Comparison of ENCODE assay signal across 26 cellular contexts in genomic region chr4:3571921-3572320, GRCh38.
"Had no signal": no experiment of that assay in that cellular context is flagged by ENCODE, and none has a peak within 500 bp of the region (broad histone marks: within the 10 kb centered on the region; RNA-seq: fewer than 3 reads in every experiment).

No MANE protein-coding gene starts in this region.

- H3K9me3 Mint-ChIP-seq: activated CD4-positive, alpha-beta memory T cell treated with anti-CD3 and anti-CD28 coated beads, Interleukin-2, amount 10 ng/mL, durations not matched to agents 7 days and 5 days; activated CD4-positive, alpha-beta T cell treated with anti-CD3 and anti-CD28 coated beads, Interleukin-2, amount 10 ng/mL, durations not matched to agents 7 days and 5 days; activated naive CD4-positive, alpha-beta T cell treated with anti-CD3 and anti-CD28 coated beads, Interleukin-2, amount 10 ng/mL, durations not matched to agents 7 days and 5 days; activated naive CD4-positive, alpha-beta T cell treated with anti-CD3 and anti-CD28 coated beads, Interleukin-2, amount 50 U/mL, for 72 hours; activated naive CD8-positive, alpha-beta T cell treated with anti-CD3 and anti-CD28 coated beads, Interleukin-2, amount 10 ng/mL, durations not matched to agents 7 days and 5 days; activated T-cell treated with anti-CD3 and anti-CD28 coated beads, Interleukin-2, amount 50 U/mL, for 24 hours; activated T-cell treated with anti-CD3 and anti-CD28 coated beads, Interleukin-2, amount 50 U/mL, for 72 hours; brain; T-helper 2 cell treated with Interferon-gamma antibody and Interleukin-4, amounts not matched to agents 5 μg/mL and 100 μg/mL, for 36 hours; WTC11 had no signal

- H3K4me3 Mint-ChIP-seq: activated CD4-positive, alpha-beta memory T cell treated with anti-CD3 and anti-CD28 coated beads, Interleukin-2, amount 10 ng/mL, durations not matched to agents 7 days and 5 days; activated CD4-positive, alpha-beta T cell treated with anti-CD3 and anti-CD28 coated beads, Interleukin-2, amount 10 ng/mL, durations not matched to agents 7 days and 5 days; activated naive CD4-positive, alpha-beta T cell treated with anti-CD3 and anti-CD28 coated beads, Interleukin-2, amount 10 ng/mL, durations not matched to agents 7 days and 5 days; activated naive CD8-positive, alpha-beta T cell treated with anti-CD3 and anti-CD28 coated beads, Interleukin-2, amount 10 ng/mL, durations not matched to agents 7 days and 5 days; activated T-cell treated with anti-CD3 and anti-CD28 coated beads, Interleukin-2, amount 50 U/mL, for 24 hours; activated T-cell treated with anti-CD3 and anti-CD28 coated beads, Interleukin-2, amount 50 U/mL, for 72 hours; brain; T-helper 17 cell; T-helper 2 cell treated with Interferon-gamma antibody and Interleukin-4, amounts not matched to agents 5 μg/mL and 100 μg/mL, for 36 hours; WTC11 had no signal

- H3K27ac Mint-ChIP-seq: activated CD4-positive, alpha-beta memory T cell treated with anti-CD3 and anti-CD28 coated beads, Interleukin-2, amount 10 ng/mL, durations not matched to agents 7 days and 5 days; activated naive CD4-positive, alpha-beta T cell treated with anti-CD3 and anti-CD28 coated beads, Interleukin-2, amount 10 ng/mL, durations not matched to agents 7 days and 5 days; activated naive CD4-positive, alpha-beta T cell treated with anti-CD3 and anti-CD28 coated beads, Interleukin-2, amount 50 U/mL, for 72 hours; activated naive CD8-positive, alpha-beta T cell treated with anti-CD3 and anti-CD28 coated beads, Interleukin-2, amount 10 ng/mL, durations not matched to agents 7 days and 5 days; activated T-cell treated with anti-CD3 and anti-CD28 coated beads, Interleukin-2, amount 50 U/mL, for 24 hours; activated T-cell treated with anti-CD3 and anti-CD28 coated beads, Interleukin-2, amount 50 U/mL, for 72 hours; brain; T-helper 17 cell; T-helper 2 cell treated with Interferon-gamma antibody and Interleukin-4, amounts not matched to agents 5 μg/mL and 100 μg/mL, for 36 hours; WTC11 had no signal

- ATAC-seq: activated naive CD4-positive, alpha-beta T cell treated with anti-CD3 and anti-CD28 coated beads, Interleukin-2, amount 50 U/mL, for 72 hours; activated T-cell treated with anti-CD3 and anti-CD28 coated beads, Interleukin-2, amount 50 U/mL, for 72 hours; esophagus mucosa; T-helper 17 cell had no signal

- H3K27me3 Mint-ChIP-seq: activated CD4-positive, alpha-beta memory T cell treated with anti-CD3 and anti-CD28 coated beads, Interleukin-2, amount 10 ng/mL, durations not matched to agents 7 days and 5 days; activated CD4-positive, alpha-beta T cell treated with anti-CD3 and anti-CD28 coated beads, Interleukin-2, amount 10 ng/mL, durations not matched to agents 7 days and 5 days; activated naive CD4-positive, alpha-beta T cell treated with anti-CD3 and anti-CD28 coated beads, Interleukin-2, amount 10 ng/mL, durations not matched to agents 7 days and 5 days; T-helper 17 cell had no signal

- H3K36me3 Mint-ChIP-seq: activated naive CD4-positive, alpha-beta T cell treated with anti-CD3 and anti-CD28 coated beads, Interleukin-2, amount 10 ng/mL, durations not matched to agents 7 days and 5 days; activated naive CD4-positive, alpha-beta T cell treated with anti-CD3 and anti-CD28 coated beads, Interleukin-2, amount 50 U/mL, for 72 hours; activated naive CD8-positive, alpha-beta T cell treated with anti-CD3 and anti-CD28 coated beads, Interleukin-2, amount 10 ng/mL, durations not matched to agents 7 days and 5 days; brain; WTC11 had no signal

- FAIRE-seq: frontal cortex had no signal

- H3K4me1 Mint-ChIP-seq: activated CD4-positive, alpha-beta memory T cell treated with anti-CD3 and anti-CD28 coated beads, Interleukin-2, amount 10 ng/mL, durations not matched to agents 7 days and 5 days; activated CD4-positive, alpha-beta T cell treated with anti-CD3 and anti-CD28 coated beads, Interleukin-2, amount 10 ng/mL, durations not matched to agents 7 days and 5 days; activated naive CD4-positive, alpha-beta T cell treated with anti-CD3 and anti-CD28 coated beads, Interleukin-2, amount 10 ng/mL, durations not matched to agents 7 days and 5 days; activated naive CD8-positive, alpha-beta T cell treated with anti-CD3 and anti-CD28 coated beads, Interleukin-2, amount 10 ng/mL, durations not matched to agents 7 days and 5 days; T-helper 17 cell; WTC11 had no signal

- DNase-seq: activated CD4-positive, alpha-beta memory T cell treated with anti-CD3 and anti-CD28 coated beads, Interleukin-2, amount 10 ng/mL, durations not matched to agents 7 days and 5 days; activated CD4-positive, alpha-beta T cell treated with anti-CD3 and anti-CD28 coated beads for 4 hours; activated CD4-positive, alpha-beta T cell treated with anti-CD3 and anti-CD28 coated beads, Interleukin-2, amount 10 ng/mL, durations not matched to agents 7 days and 5 days; activated CD4-positive, alpha-beta T cell treated with anti-CD3 and anti-CD28 coated beads, Interleukin-2, amount 50 U/mL, for 4 hours; activated CD8-positive, alpha-beta memory T cell treated with anti-CD3 and anti-CD28 coated beads, Interleukin-2, amount 50 U/mL, for 48 hours; activated gamma-delta T cell; activated naive CD4-positive, alpha-beta T cell; activated naive CD4-positive, alpha-beta T cell treated with anti-CD3 and anti-CD28 coated beads, Interleukin-2, amount 10 ng/mL, durations not matched to agents 7 days and 5 days; activated naive CD8-positive, alpha-beta T cell treated with anti-CD3 and anti-CD28 coated beads, Interleukin-2, amount 10 ng/mL, durations not matched to agents 7 days and 5 days; activated T-cell treated with anti-CD3 and anti-CD28 coated beads for 4 hours; activated T-cell treated with anti-CD3 and anti-CD28 coated beads, Interleukin-2, amount 50 U/mL, for 24 hours; activated T-cell treated with anti-CD3 and anti-CD28 coated beads, Interleukin-2, amount 50 U/mL, for 72 hours; central memory CD4-positive, alpha-beta T cell; cerebellar nuclear complex; colonic mucosa; effector CD8-positive, alpha-beta T cell; foreskin fibroblast; T-helper 1 cell; T-helper 17 cell; T1000 had no signal
